Comparison of ENCODE assay signal across 13 cellular contexts in the genomic region with DNA sequence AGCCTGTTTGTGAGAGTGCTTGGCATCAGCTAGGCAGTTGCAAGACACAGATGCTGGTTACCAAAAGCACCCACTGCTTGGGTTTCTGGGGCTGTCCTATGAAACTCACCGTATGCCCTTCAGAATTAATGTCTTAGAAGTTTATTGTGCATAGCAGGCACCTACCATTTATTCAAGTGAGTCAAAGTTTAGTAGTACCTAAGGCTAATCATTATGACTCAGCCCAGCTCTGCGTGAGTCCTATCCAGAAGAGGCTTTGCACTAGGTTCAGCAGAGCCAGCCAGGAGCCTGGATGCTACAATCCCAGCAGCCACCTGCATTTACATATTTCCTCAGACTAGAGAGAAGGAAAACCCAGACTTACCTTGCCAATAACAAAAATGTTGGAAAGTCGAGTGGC. TPM values are rescaled to one million over a fixed set of nuclear protein-coding genes. Genes with fewer than 3 reads are reported as not detected.
DNase-seq lines count a peak whose midpoint lies in the region; ATAC-seq, FAIRE-seq and TF ChIP-seq lines count a peak whose summit lies in the region.
"Had no signal": no experiment of that assay in that cellular context is flagged by ENCODE, and none has a peak within 500 bp of the region (broad histone marks: within the 10 kb centered on the region; RNA-seq: fewer than 3 reads in every experiment).

No MANE protein-coding gene starts in this region.

- no peak overlapping the region for H3K27ac ChIP-seq in BLaER1 treated with 17β-estradiol and CSF1 and Interleukin-3, amounts not matched to agents 10 nM and 100 nM
- peak overlapping the region; percentile 22 for H3K27ac ChIP-seq in keratinocyte (ENCODE audit: control insufficient read depth, insufficient read depth, low read length)
- H3K27ac ChIP-seq: esophagus muscularis mucosa had no signal

- H3K36me3 Mint-ChIP-seq in HFFc6 (ENCODE audit: low read depth): peaks cover 49% of the 10 kb centered on the region
- H3K36me3 Mint-ChIP-seq in activated T-helper 1 cell treated with anti-CD3 and anti-CD28 coated beads, Interleukin-12 subunit alpha, Interleukin-12 subunit beta, Interleukin-2, Interleukin-4 antibody, amounts not matched to agents 30 ng/mL and 10 ng/mL and 1 ng/mL, durations not matched to agents 14 hours and 24 hours and 36 hours (ENCODE audit: low read depth): peaks cover 58% of the 10 kb centered on the region

- peaks cover 4% of the 10 kb centered on the region for H3K9me1 ChIP-seq in keratinocyte (ENCODE audit: control insufficient read depth, extremely low read depth, insufficient read depth, low read length)

- peak; percentile 45 for DNase-seq in HFFc6
- DNase-seq in activated T-helper 1 cell treated with anti-CD3 and anti-CD28 coated beads, Interleukin-12 subunit alpha, Interleukin-12 subunit beta, Interleukin-2, Interleukin-4 antibody, amounts not matched to agents 30 ng/mL and 10 ng/mL and 1 ng/mL, durations not matched to agents 14 hours and 24 hours and 36 hours (ENCODE audit: low spot score): no peak
- no peak for DNase-seq in keratinocyte (ENCODE audit: low read depth, low spot score)
- DNase-seq in UCSD-AML1 (lab: John Stamatoyannopoulos, UW; ENCODE audit: unreplicated experiment): no peak
- DNase-seq in iPS-NIHi7 (ENCODE audit: extremely low spot score): no peak
- DNase-seq in SW480 (ENCODE audit: low spot score): no peak
- DNase-seq: activated CD4-positive, CD25-positive, alpha-beta regulatory T cell treated with anti-CD3 and anti-CD28 coated beads, Interleukin-2, amount 50 U/mL, for 72 hours; SHP77 treated with DMSO at 0.1 percent for 48 hours; stomach had no signal

- H3K4me2 ChIP-seq in BLaER1 treated with 17β-estradiol and CSF1 and Interleukin-3, amounts not matched to agents 10 nM and 100 nM: peak overlapping the region; percentile 88 to 99 (median 94); a peak in 21 of 22 replicates
- H3K4me2 ChIP-seq in keratinocyte (ENCODE audit: control insufficient read depth, extremely low read depth, insufficient read depth, low read depth, low read length): peak overlapping the region; percentile 58

- dilution Hi-C loops in keratinocyte (cut with MboI; ENCODE audit: extremely low pct_ligation_motif_present, low sequenced_read_pairs): no loop called here

- peaks cover 81 to 90% (median 84%) of the 10 kb centered on the region in 11 experiments for H4K20me1 ChIP-seq in BLaER1 treated with 17β-estradiol and CSF1 and Interleukin-3, amounts not matched to agents 10 nM and 100 nM
- peaks cover 53% of the 10 kb centered on the region for H4K20me1 ChIP-seq in keratinocyte (ENCODE audit: control insufficient read depth, extremely low read depth, insufficient read depth, low read length)

- peak overlapping the region; percentile 50 for H3K4me3 Mint-ChIP-seq in HFFc6
- peak overlapping the region; percentile 53 for H3K4me3 Mint-ChIP-seq in activated T-helper 1 cell treated with anti-CD3 and anti-CD28 coated beads, Interleukin-12 subunit alpha, Interleukin-12 subunit beta, Interleukin-2, Interleukin-4 antibody, amounts not matched to agents 30 ng/mL and 10 ng/mL and 1 ng/mL, durations not matched to agents 14 hours and 24 hours and 36 hours

- peaks cover 44 to 71% (median 67%) of the 10 kb centered on the region in 10 experiments for H3K4me1 ChIP-seq in BLaER1 treated with 17β-estradiol and CSF1 and Interleukin-3, amounts not matched to agents 10 nM and 100 nM
- H3K4me1 ChIP-seq in keratinocyte (ENCODE audit: control insufficient read depth, extremely low read depth, insufficient read depth, low read length): peaks cover 64% of the 10 kb centered on the region

- FAIRE-seq in keratinocyte (lab: Jason Lieb, UNC): peak; percentile 89
- FAIRE-seq: D721Med had no signal

- H3K9ac ChIP-seq in BLaER1 treated with 17β-estradiol and CSF1 and Interleukin-3, amounts not matched to agents 10 nM and 100 nM: peak overlapping the region in 8 of 11 experiments; percentile 5 to 100 (median 72); a peak in 9 of 22 replicates
- no peak overlapping the region for H3K9ac ChIP-seq in keratinocyte (ENCODE audit: control insufficient read depth, extremely low read depth, insufficient read depth, low read length)

- peaks cover 40% of the 10 kb centered on the region for H3K79me2 ChIP-seq in keratinocyte (ENCODE audit: control insufficient read depth, insufficient read depth, low read length)

- no peak overlapping the region for H2AFZ ChIP-seq in keratinocyte (ENCODE audit: control insufficient read depth, low read length)

- H3K4me3 ChIP-seq in BLaER1 treated with 17β-estradiol and CSF1 and Interleukin-3, amounts not matched to agents 10 nM and 100 nM: peak overlapping the region in 8 of 10 experiments; percentile 18 to 98 (median 92); a peak in 11 of 20 replicates
- H3K4me3 ChIP-seq in keratinocyte (ENCODE audit: control insufficient read depth in 2 of 3, extremely low read depth in 1 of 3, insufficient read depth in 2 of 3, low read depth in 1 of 3, low read length in 3 of 3): no peak overlapping the region
- H3K4me3 ChIP-seq: esophagus muscularis mucosa, stomach had no signal

- peaks cover 69% of the 10 kb centered on the region for H3K4me1 Mint-ChIP-seq in HFFc6 (ENCODE audit: low read depth)
- peaks cover 52% of the 10 kb centered on the region for H3K4me1 Mint-ChIP-seq in activated T-helper 1 cell treated with anti-CD3 and anti-CD28 coated beads, Interleukin-12 subunit alpha, Interleukin-12 subunit beta, Interleukin-2, Interleukin-4 antibody, amounts not matched to agents 30 ng/mL and 10 ng/mL and 1 ng/mL, durations not matched to agents 14 hours and 24 hours and 36 hours (ENCODE audit: low read depth)

- peaks cover 82 to 86% (median 83%) of the 10 kb centered on the region in 11 experiments for H3K36me3 ChIP-seq in BLaER1 treated with 17β-estradiol and CSF1 and Interleukin-3, amounts not matched to agents 10 nM and 100 nM
- H3K36me3 ChIP-seq in keratinocyte (ENCODE audit: control insufficient read depth in 2 of 2, extremely low read depth in 1 of 2, insufficient read depth in 2 of 2, low read length in 2 of 2): peaks cover 43 to 66% of the 10 kb centered on the region in 2 experiments

- H3K27me3 ChIP-seq in BLaER1 treated with 17β-estradiol and CSF1 and Interleukin-3, amounts not matched to agents 10 nM and 100 nM: no peaks in the 10 kb centered on the region
- no peaks in the 10 kb centered on the region for H3K27me3 ChIP-seq in keratinocyte (ENCODE audit: control insufficient read depth, extremely low read depth, insufficient read depth, low read length)
- H3K27me3 ChIP-seq: esophagus muscularis mucosa, stomach had no signal

- TF ChIP-seq CTCF in HFFc6 (IDR thresholded peaks at IDR 0.05): no peak
- TF ChIP-seq CTCF in keratinocyte (optimal IDR thresholded peaks at IDR 0.05 in 1 of 3, IDR thresholded peaks at IDR 0.05 in 1 of 3, conservative IDR thresholded peaks at IDR 0.05 in 1 of 3; ENCODE audit: extremely low read depth in 1 of 3, insufficient read depth in 2 of 3, low read length in 3 of 3): no peak

- H3K27ac Mint-ChIP-seq in HFFc6: peak overlapping the region; percentile 80
- peak overlapping the region; percentile 72 for H3K27ac Mint-ChIP-seq in activated T-helper 1 cell treated with anti-CD3 and anti-CD28 coated beads, Interleukin-12 subunit alpha, Interleukin-12 subunit beta, Interleukin-2, Interleukin-4 antibody, amounts not matched to agents 30 ng/mL and 10 ng/mL and 1 ng/mL, durations not matched to agents 14 hours and 24 hours and 36 hours

- intact Hi-C loops in activated T-helper 1 cell treated with anti-CD3 and anti-CD28 coated beads, Interleukin-12 subunit alpha, Interleukin-12 subunit beta, Interleukin-2, Interleukin-4 antibody, amounts not matched to agents 30 ng/mL and 10 ng/mL and 1 ng/mL, durations not matched to agents 14 hours and 24 hours and 36 hours (cut with micrococcal nuclease): no loop called here

- H3K9me3 ChIP-seq in BLaER1 treated with 17β-estradiol and CSF1 and Interleukin-3, amounts not matched to agents 10 nM and 100 nM (replicated peaks in 1 of 11): no peaks in the 10 kb centered on the region
- no peaks in the 10 kb centered on the region for H3K9me3 ChIP-seq in keratinocyte (ENCODE audit: control insufficient read depth, low read depth, low read length)
- H3K9me3 ChIP-seq: esophagus muscularis mucosa, stomach had no signal

- H3K9me3 Mint-ChIP-seq in HFFc6: no peaks in the 10 kb centered on the region
- H3K9me3 Mint-ChIP-seq in activated T-helper 1 cell treated with anti-CD3 and anti-CD28 coated beads, Interleukin-12 subunit alpha, Interleukin-12 subunit beta, Interleukin-2, Interleukin-4 antibody, amounts not matched to agents 30 ng/mL and 10 ng/mL and 1 ng/mL, durations not matched to agents 14 hours and 24 hours and 36 hours: no peaks in the 10 kb centered on the region

- H3K27me3 Mint-ChIP-seq in HFFc6 (ENCODE audit: insufficient read depth): peaks cover 6% of the 10 kb centered on the region; the same call in 1 of the 2 replicates
- no peaks in the 10 kb centered on the region for H3K27me3 Mint-ChIP-seq in activated T-helper 1 cell treated with anti-CD3 and anti-CD28 coated beads, Interleukin-12 subunit alpha, Interleukin-12 subunit beta, Interleukin-2, Interleukin-4 antibody, amounts not matched to agents 30 ng/mL and 10 ng/mL and 1 ng/mL, durations not matched to agents 14 hours and 24 hours and 36 hours (ENCODE audit: insufficient read depth)

- ATAC-seq in HG03439 (IDR thresholded peaks at IDR 0.05; ENCODE audit: unreplicated experiment): no peak

RNA-seq across cellular contexts. Expression of a gene that starts 4.2 kb away (rescaled TPM):
- total RNA-seq in HFFc6 (2021; fragmentation: NEBNext Ultra II Directional; extraction: Animal tissue kit (Norgen Biotek cat#: 25700)): 100 to 1,000 TPM; 572 to 721 (median 650) TPM
- total RNA-seq in activated T-helper 1 cell treated with anti-CD3 and anti-CD28 coated beads, Interleukin-12 subunit alpha, Interleukin-12 subunit beta, Interleukin-2, Interleukin-4 antibody, amounts not matched to agents 30 ng/mL and 10 ng/mL and 1 ng/mL, durations not matched to agents 14 hours and 24 hours and 36 hours: 982 and 989 TPM in 2 replicates
- polyA plus RNA-seq in keratinocyte: 1,925 to 2,606 TPM (median 2,174 TPM) in 3 replicates
- polyA plus RNA-seq in keratinocyte (2011; ENCODE audit: low read depth): 1,744 TPM
- 2,212 and 2,787 TPM in 2 replicates for polyA plus RNA-seq in keratinocyte (2011; cell fraction: cytosol; rRNA removed)
- 662 and 946 TPM in 2 replicates for polyA plus RNA-seq in keratinocyte (2011; cell fraction: nucleus; rRNA removed)
- 1,725 and 2,475 TPM in 2 replicates for polyA plus RNA-seq in keratinocyte (2012; ENCODE audit: low replicate concordance)
- 512 to 1,513 TPM (median 1,408 TPM) in 3 replicates for polyA minus RNA-seq in keratinocyte
- polyA minus RNA-seq in keratinocyte (2011; cell fraction: cytosol; rRNA and poly(A)+ RNA removed): 1,622 TPM
- polyA minus RNA-seq in keratinocyte (2011; cell fraction: nucleus; rRNA and poly(A)+ RNA removed): 148 and 256 TPM in 2 replicates

RNA-seq across cellular contexts. Expression of a gene that starts 32.8 kb away (rescaled TPM):
- total RNA-seq in HFFc6 (2021; fragmentation: NEBNext Ultra II Directional; extraction: Animal tissue kit (Norgen Biotek cat#: 25700)): under 1 TPM in 2 of 6 experiments, not detected in 4; 0.27 to 0.55 TPM
- 0.78 TPM in 1 of 2 replicates, not detected in the other for total RNA-seq in activated T-helper 1 cell treated with anti-CD3 and anti-CD28 coated beads, Interleukin-12 subunit alpha, Interleukin-12 subunit beta, Interleukin-2, Interleukin-4 antibody, amounts not matched to agents 30 ng/mL and 10 ng/mL and 1 ng/mL, durations not matched to agents 14 hours and 24 hours and 36 hours
- polyA plus RNA-seq in keratinocyte: 0.25 to 0.30 TPM in 2 of 3 replicates, not detected in the other
- polyA plus RNA-seq in keratinocyte (2011; ENCODE audit: low read depth): not detected
- polyA plus RNA-seq in keratinocyte (2011; cell fraction: cytosol; rRNA removed): not detected in 2 replicates
- 0.60 TPM in 1 of 2 replicates, not detected in the other for polyA plus RNA-seq in keratinocyte (2011; cell fraction: nucleus; rRNA removed)
- polyA plus RNA-seq in keratinocyte (2012; ENCODE audit: low replicate concordance): 0.24 and 0.37 TPM in 2 replicates
- 0.80 TPM in 1 of 3 replicates, not detected in the others for polyA minus RNA-seq in keratinocyte
- not detected for polyA minus RNA-seq in keratinocyte (2011; cell fraction: cytosol; rRNA and poly(A)+ RNA removed)
- not detected in 2 replicates for polyA minus RNA-seq in keratinocyte (2011; cell fraction: nucleus; rRNA and poly(A)+ RNA removed)

RNA-seq across cellular contexts. Expression of a gene that starts 34.0 kb away (rescaled TPM):
- total RNA-seq in HFFc6 (2021; fragmentation: NEBNext Ultra II Directional; extraction: Animal tissue kit (Norgen Biotek cat#: 25700)): 1 to 10 TPM; 3.1 to 7.2 (median 6.6) TPM
- 7.4 and 7.5 TPM in 2 replicates for total RNA-seq in activated T-helper 1 cell treated with anti-CD3 and anti-CD28 coated beads, Interleukin-12 subunit alpha, Interleukin-12 subunit beta, Interleukin-2, Interleukin-4 antibody, amounts not matched to agents 30 ng/mL and 10 ng/mL and 1 ng/mL, durations not matched to agents 14 hours and 24 hours and 36 hours
- polyA plus RNA-seq in keratinocyte: 0.52 to 4.1 TPM (median 3.4 TPM) in 3 replicates
- 0.06 TPM for polyA plus RNA-seq in keratinocyte (2011; ENCODE audit: low read depth)
- polyA plus RNA-seq in keratinocyte (2011; cell fraction: cytosol; rRNA removed): 0.65 and 1.2 TPM in 2 replicates
- polyA plus RNA-seq in keratinocyte (2011; cell fraction: nucleus; rRNA removed): 0.87 and 1.1 TPM in 2 replicates
- polyA plus RNA-seq in keratinocyte (2012; ENCODE audit: low replicate concordance): 0.14 and 3.7 TPM in 2 replicates
- polyA minus RNA-seq in keratinocyte: 0.36 to 5.1 TPM (median 0.49 TPM) in 3 replicates
- polyA minus RNA-seq in keratinocyte (2011; cell fraction: cytosol; rRNA and poly(A)+ RNA removed): 1.5 TPM
- polyA minus RNA-seq in keratinocyte (2011; cell fraction: nucleus; rRNA and poly(A)+ RNA removed): 0.74 and 1.6 TPM in 2 replicates

Comparison
In these comparisons a context has a peak if more than half of its experiments do, and no peak if none do; other contexts are left out.
1. H3K4me3 ChIP-seq: peak in BLaER1 treated with 17β-estradiol and CSF1 and Interleukin-3, amounts not matched to agents 10 nM and 100 nM (8 of 10); none in keratinocyte (0 of 3).